In the genomic region with DNA sequence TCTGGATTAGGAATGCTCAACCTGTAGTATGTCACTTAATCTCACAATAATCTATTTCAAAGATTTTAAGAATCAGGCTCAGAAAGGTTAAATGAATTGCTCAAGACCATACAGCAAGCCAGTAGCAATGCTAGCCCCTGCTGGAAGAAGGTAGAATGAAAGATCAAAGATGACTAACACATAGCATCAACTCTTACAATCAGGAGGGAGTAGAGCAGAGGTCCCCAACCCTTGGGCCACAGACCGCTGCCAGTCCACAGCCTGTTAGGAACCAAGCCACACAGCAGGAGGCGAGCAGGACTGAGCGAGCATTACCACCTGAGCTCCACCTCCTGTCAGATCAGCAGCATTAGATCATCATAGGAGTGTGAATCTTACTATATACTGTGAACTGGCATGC, we compare ENCODE assay signal across 10 cellular contexts. TPM values are rescaled to one million over a fixed set of nuclear protein-coding genes. Genes with fewer than 3 reads are reported as not detected.
DNase-seq lines count a peak whose midpoint lies in the region; ATAC-seq, FAIRE-seq and TF ChIP-seq lines count a peak whose summit lies in the region.
"Had no signal": no experiment of that assay in that cellular context is flagged by ENCODE, and none has a peak within 500 bp of the region (broad histone marks: within the 10 kb centered on the region; RNA-seq: fewer than 3 reads in every experiment).

No MANE protein-coding gene starts in this region.

- H3K9me3 ChIP-seq in OCI-LY3 (ENCODE audit: insufficient read depth, low read length) (no peaks in the 10 kb centered on the region), small intestine (ENCODE audit: control insufficient read depth, low read depth) (no peaks in the 10 kb centered on the region)
- H3K9me3 ChIP-seq in CD8-positive, alpha-beta memory T cell (ENCODE audit: low read length), result no peaks in the 10 kb centered on the region

- 29 to 76% (median 58%) methylated on average over 3 of the region's 3 CpGs for WGBS in small intestine, 3 donors

- no peak overlapping the region for H3K27ac Mint-ChIP-seq in activated CD8-positive, alpha-beta T cell treated with anti-CD3 and anti-CD28 coated beads for 36 hours
- no peak overlapping the region for H3K27ac Mint-ChIP-seq in activated CD8-positive, alpha-beta T cell treated with anti-CD3 and anti-CD28 coated beads, Interleukin-2, amount 10 ng/mL, durations not matched to agents 7 days and 5 days
- no peak overlapping the region for H3K27ac Mint-ChIP-seq in stimulated activated naive B cell treated with anti-CD40 and anti-IgM and Interleukin-4, amounts not matched to agents 10 μg/mL and 1 μg/mL and 100 μg/mL, for 72 hours
- no peak overlapping the region for H3K27ac Mint-ChIP-seq in CD8-positive, alpha-beta memory T cell
- H3K27ac Mint-ChIP-seq: CD4-positive, alpha-beta T cell had no signal

- peak; percentile 22 for DNase-seq in activated CD8-positive, alpha-beta T cell treated with anti-CD3 and anti-CD28 coated beads for 36 hours
- no peak for DNase-seq in activated CD8-positive, alpha-beta T cell treated with anti-CD3 and anti-CD28 coated beads, Interleukin-2, amount 10 ng/mL, durations not matched to agents 7 days and 5 days
- DNase-seq in epithelial cell of esophagus (ENCODE audit: low read depth) (peak; percentile 36), small intestine (peak; percentile 65), COR-L47 (lab: John Stamatoyannopoulos, UW) (no peak)
- DNase-seq in stimulated activated naive B cell treated with anti-CD40 and anti-IgM and Interleukin-4, amounts not matched to agents 10 μg/mL and 1 μg/mL and 100 μg/mL, for 72 hours, result no peak
- no peak for DNase-seq in CD8-positive, alpha-beta memory T cell
- DNase-seq: CD4-positive, alpha-beta T cell had no signal

- H3K4me3 ChIP-seq in OCI-LY3 (ENCODE audit: low read length), result no peak overlapping the region
- no peak overlapping the region for H3K4me3 ChIP-seq in epithelial cell of esophagus (ENCODE audit: low read length)
- H3K4me3 ChIP-seq in small intestine (ENCODE audit: low read depth in 1 of 2, low read length in 2 of 2), result peak overlapping the region in 1 of 2 donors; percentile 58
- no peak overlapping the region for H3K4me3 ChIP-seq in CD8-positive, alpha-beta memory T cell (ENCODE audit: low read length)

- H3K79me2 ChIP-seq in OCI-LY3 (ENCODE audit: low read length), result no peaks in the 10 kb centered on the region

- H3K4me1 ChIP-seq in OCI-LY3 (ENCODE audit: low read length) (peaks cover 68% of the 10 kb centered on the region), small intestine (ENCODE audit: control insufficient read depth in 2 of 2, insufficient read depth in 1 of 2, low read depth in 1 of 2, low read length in 1 of 2) (peaks cover 3% of the 10 kb centered on the region in 2 donors)
- no peaks in the 10 kb centered on the region for H3K4me1 ChIP-seq in CD8-positive, alpha-beta memory T cell (ENCODE audit: insufficient read depth, low read length)

- no peaks in the 10 kb centered on the region for H3K36me3 Mint-ChIP-seq in activated CD8-positive, alpha-beta T cell treated with anti-CD3 and anti-CD28 coated beads for 36 hours (ENCODE audit: low read depth)
- H3K36me3 Mint-ChIP-seq in activated CD8-positive, alpha-beta T cell treated with anti-CD3 and anti-CD28 coated beads, Interleukin-2, amount 10 ng/mL, durations not matched to agents 7 days and 5 days (ENCODE audit: low read depth), result no peaks in the 10 kb centered on the region
- peaks cover 0 to 1% of the 10 kb centered on the region in 2 donors for H3K36me3 Mint-ChIP-seq in stimulated activated naive B cell treated with anti-CD40 and anti-IgM and Interleukin-4, amounts not matched to agents 10 μg/mL and 1 μg/mL and 100 μg/mL, for 72 hours
- peaks cover 0 to 4% (median 0%) of the 10 kb centered on the region in 3 donors for H3K36me3 Mint-ChIP-seq in CD8-positive, alpha-beta memory T cell

- intact Hi-C loops in activated CD8-positive, alpha-beta T cell treated with anti-CD3 and anti-CD28 coated beads for 36 hours (cut with micrococcal nuclease), result no loop called here

- peak overlapping the region; percentile 72 for H3K4me2 ChIP-seq in OCI-LY3 (ENCODE audit: low read length)

- peak; percentile 66 for ATAC-seq in activated CD8-positive, alpha-beta T cell treated with anti-CD3 and anti-CD28 coated beads for 36 hours
- no peak for ATAC-seq in activated CD8-positive, alpha-beta T cell treated with anti-CD3 and anti-CD28 coated beads, Interleukin-2, amount 10 ng/mL, durations not matched to agents 7 days and 5 days
- no peak for ATAC-seq in stimulated activated naive B cell treated with anti-CD40 and anti-IgM and Interleukin-4, amounts not matched to agents 10 μg/mL and 1 μg/mL and 100 μg/mL, for 72 hours (replicated peaks)

- no peaks in the 10 kb centered on the region for H3K9me3 Mint-ChIP-seq in activated CD8-positive, alpha-beta T cell treated with anti-CD3 and anti-CD28 coated beads for 36 hours
- H3K9me3 Mint-ChIP-seq in activated CD8-positive, alpha-beta T cell treated with anti-CD3 and anti-CD28 coated beads, Interleukin-2, amount 10 ng/mL, durations not matched to agents 7 days and 5 days (ENCODE audit: insufficient read depth), result no peaks in the 10 kb centered on the region
- no peaks in the 10 kb centered on the region for H3K9me3 Mint-ChIP-seq in stimulated activated naive B cell treated with anti-CD40 and anti-IgM and Interleukin-4, amounts not matched to agents 10 μg/mL and 1 μg/mL and 100 μg/mL, for 72 hours
- no peaks in the 10 kb centered on the region for H3K9me3 Mint-ChIP-seq in CD8-positive, alpha-beta memory T cell
- H3K9me3 Mint-ChIP-seq: CD4-positive, alpha-beta T cell had no signal

- no peaks in the 10 kb centered on the region for H4K20me1 ChIP-seq in OCI-LY3 (ENCODE audit: insufficient read depth, low read length)

- no peak overlapping the region for H3K4me3 Mint-ChIP-seq in activated CD8-positive, alpha-beta T cell treated with anti-CD3 and anti-CD28 coated beads for 36 hours
- H3K4me3 Mint-ChIP-seq in activated CD8-positive, alpha-beta T cell treated with anti-CD3 and anti-CD28 coated beads, Interleukin-2, amount 10 ng/mL, durations not matched to agents 7 days and 5 days, result no peak overlapping the region
- no peak overlapping the region for H3K4me3 Mint-ChIP-seq in stimulated activated naive B cell treated with anti-CD40 and anti-IgM and Interleukin-4, amounts not matched to agents 10 μg/mL and 1 μg/mL and 100 μg/mL, for 72 hours
- no peak overlapping the region for H3K4me3 Mint-ChIP-seq in CD8-positive, alpha-beta memory T cell
- H3K4me3 Mint-ChIP-seq: CD4-positive, alpha-beta T cell had no signal

- CTCF ChIA-PET in activated CD8-positive, alpha-beta T cell treated with anti-CD3 and anti-CD28 coated beads for 36 hours (lab: Charles Lee), result interaction anchor here (0.8 to 2.0 kb wide), 2 partner anchors 22 to 190 kb away, joined by 3 to 5 read pairs; no protein-coding TSS in a partner anchor
- CTCF ChIA-PET in activated CD8-positive, alpha-beta T cell treated with anti-CD3 and anti-CD28 coated beads, Interleukin-2, amount 10 ng/mL, durations not matched to agents 7 days and 5 days (lab: Charles Lee), result interaction anchor here (1.1 to 1.2 kb wide), 2 partner anchors 10 to 185 kb away, joined by 3 read pairs; no protein-coding TSS in a partner anchor
- CTCF ChIA-PET in CD8-positive, alpha-beta memory T cell (lab: Charles Lee), result no interaction called here

- H3K4me1 Mint-ChIP-seq in activated CD8-positive, alpha-beta T cell treated with anti-CD3 and anti-CD28 coated beads for 36 hours (ENCODE audit: low read depth), result peaks cover 6% of the 10 kb centered on the region
- no peaks in the 10 kb centered on the region for H3K4me1 Mint-ChIP-seq in activated CD8-positive, alpha-beta T cell treated with anti-CD3 and anti-CD28 coated beads, Interleukin-2, amount 10 ng/mL, durations not matched to agents 7 days and 5 days (ENCODE audit: low read depth)
- peaks cover 4 to 13% of the 10 kb centered on the region in 2 donors for H3K4me1 Mint-ChIP-seq in stimulated activated naive B cell treated with anti-CD40 and anti-IgM and Interleukin-4, amounts not matched to agents 10 μg/mL and 1 μg/mL and 100 μg/mL, for 72 hours
- H3K4me1 Mint-ChIP-seq in CD8-positive, alpha-beta memory T cell, result no peaks in the 10 kb centered on the region

- H3K27me3 Mint-ChIP-seq in activated CD8-positive, alpha-beta T cell treated with anti-CD3 and anti-CD28 coated beads for 36 hours, result peaks cover 9% of the 10 kb centered on the region
- peaks cover 9% of the 10 kb centered on the region for H3K27me3 Mint-ChIP-seq in activated CD8-positive, alpha-beta T cell treated with anti-CD3 and anti-CD28 coated beads, Interleukin-2, amount 10 ng/mL, durations not matched to agents 7 days and 5 days (ENCODE audit: low read depth)
- peaks cover 14 to 15% of the 10 kb centered on the region in 2 donors for H3K27me3 Mint-ChIP-seq in stimulated activated naive B cell treated with anti-CD40 and anti-IgM and Interleukin-4, amounts not matched to agents 10 μg/mL and 1 μg/mL and 100 μg/mL, for 72 hours
- peaks cover 18 to 63% of the 10 kb centered on the region in 2 donors for H3K27me3 Mint-ChIP-seq in CD8-positive, alpha-beta memory T cell
- H3K27me3 Mint-ChIP-seq: CD4-positive, alpha-beta T cell had no signal

- POLR2A ChIA-PET in activated CD8-positive, alpha-beta T cell treated with anti-CD3 and anti-CD28 coated beads for 36 hours (lab: Charles Lee), result interaction anchor here (2.5 kb wide), 1 partner anchor 9 kb away, joined by 12 read pairs; a partner anchor contains a TSS
- POLR2A ChIA-PET in activated CD8-positive, alpha-beta T cell treated with anti-CD3 and anti-CD28 coated beads, Interleukin-2, amount 10 ng/mL, durations not matched to agents 7 days and 5 days (lab: Charles Lee), result no interaction called here
- POLR2A ChIA-PET in CD8-positive, alpha-beta memory T cell (lab: Charles Lee), result no interaction called here

- peak overlapping the region; percentile 95 for H3K27ac ChIP-seq in OCI-LY3 (ENCODE audit: low read length)
- peak overlapping the region in 1 of 2 donors; percentile 71 for H3K27ac ChIP-seq in small intestine (ENCODE audit: low read depth in 1 of 2, low read length in 1 of 2)
- H3K27ac ChIP-seq in CD8-positive, alpha-beta memory T cell (ENCODE audit: low read depth, low read length), result no peak overlapping the region

- peak overlapping the region; percentile 50; the same call in 1 of the 2 replicates for H3K9ac ChIP-seq in OCI-LY3 (ENCODE audit: low read length)

- no peak for FAIRE-seq in small intestine (lab: Jason Lieb, UNC)
- FAIRE-seq: endometrium had no signal

- TF ChIP-seq CTCF in activated CD8-positive, alpha-beta T cell treated with anti-CD3 and anti-CD28 coated beads for 36 hours (IDR thresholded peaks at IDR 0.05), result no peak
- peak; percentile 68 for TF ChIP-seq CTCF in OCI-LY3 (IDR thresholded peaks at IDR 0.05; ENCODE audit: low read depth, low read length)
- TF ChIP-seq CTCF in epithelial cell of esophagus (IDR thresholded peaks at IDR 0.05; ENCODE audit: insufficient read depth, low read depth, low read length, missing control alignments), result peak; percentile 46

- H2AFZ ChIP-seq in OCI-LY3 (ENCODE audit: low read depth, low read length), result no peak overlapping the region

- no peaks in the 10 kb centered on the region for H3K36me3 ChIP-seq in OCI-LY3 (replicated peaks; ENCODE audit: low read depth, low read length)
- H3K36me3 ChIP-seq in small intestine (ENCODE audit: control insufficient read depth in 2 of 2, insufficient read depth in 2 of 2, low read length in 2 of 2), result no peaks in the 10 kb centered on the region
- H3K36me3 ChIP-seq in CD8-positive, alpha-beta memory T cell (ENCODE audit: insufficient read depth, low read length), result no peaks in the 10 kb centered on the region

- H3K27me3 ChIP-seq in OCI-LY3 (ENCODE audit: low read depth, low read length) (no peaks in the 10 kb centered on the region), small intestine (ENCODE audit: control insufficient read depth in 2 of 2, insufficient read depth in 2 of 2, low read length in 2 of 2) (no peaks in the 10 kb centered on the region)
- no peaks in the 10 kb centered on the region for H3K27me3 ChIP-seq in CD8-positive, alpha-beta memory T cell (ENCODE audit: insufficient read depth, low read length, poor library complexity, severe bottlenecking)

RNA-seq across cellular contexts. Expression of a gene that starts 15.5 kb away (rescaled TPM):
- total RNA-seq in activated CD8-positive, alpha-beta T cell treated with anti-CD3 and anti-CD28 coated beads for 36 hours, result 1 to 10 TPM; 5.6 to 6.5 TPM
- 1 to 10 TPM; 1.5 to 1.6 TPM for total RNA-seq in activated CD8-positive, alpha-beta T cell treated with anti-CD3 and anti-CD28 coated beads, Interleukin-2, amount 10 ng/mL, durations not matched to agents 7 days and 5 days
- 100 to 1,000 TPM in 2 of 3 donors, 10 to 100 TPM in 1; 50.3 to 545 (median 155) TPM for polyA plus RNA-seq in small intestine
- total RNA-seq in CD8-positive, alpha-beta memory T cell, result 1 to 10 TPM; 1.9 to 2.4 TPM
- 0.43 TPM for polyA plus RNA-seq in CD8-positive, alpha-beta memory T cell

Comparison
In these comparisons a context has a peak if more than half of its experiments do, and no peak if none do; other contexts are left out.
1. DNase-seq: peak in activated CD8-positive, alpha-beta T cell treated with anti-CD3 and anti-CD28 coated beads for 36 hours (single experiment), epithelial cell of esophagus (single experiment) and small intestine (single experiment); none in activated CD8-positive, alpha-beta T cell treated with anti-CD3 and anti-CD28 coated beads, Interleukin-2, amount 10 ng/mL, durations not matched to agents 7 days and 5 days (single experiment), COR-L47 (single experiment), stimulated activated naive B cell treated with anti-CD40 and anti-IgM and Interleukin-4, amounts not matched to agents 10 μg/mL and 1 μg/mL and 100 μg/mL, for 72 hours (single experiment) and CD8-positive, alpha-beta memory T cell (0 of 5).